ENCODE assay signal across 21 cellular contexts in the genomic region with DNA sequence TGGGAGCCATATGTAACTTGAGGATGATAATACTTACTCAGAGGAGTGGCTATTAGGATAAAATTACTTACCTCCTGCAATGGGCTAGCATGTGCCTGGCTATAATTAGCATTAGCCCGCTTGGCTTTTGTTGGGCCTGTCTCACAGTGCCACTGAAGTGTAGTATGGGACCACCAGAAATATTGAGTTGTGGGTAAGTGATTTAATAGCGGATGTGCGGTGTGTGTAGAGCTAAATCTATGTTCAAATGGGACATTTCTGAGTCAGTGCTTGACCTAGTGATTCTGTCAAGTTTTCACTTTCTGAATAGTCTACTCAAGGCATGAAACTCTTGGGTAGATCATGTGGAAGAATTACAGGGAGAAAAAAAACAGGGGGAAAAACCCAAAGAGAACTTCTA. TPM values are rescaled to one million over a fixed set of nuclear protein-coding genes. Genes with fewer than 3 reads are reported as not detected.
DNase-seq lines count a peak whose midpoint lies in the region; ATAC-seq, FAIRE-seq and TF ChIP-seq lines count a peak whose summit lies in the region.
"Had no signal": no experiment of that assay in that cellular context is flagged by ENCODE, and none has a peak within 500 bp of the region (broad histone marks: within the 10 kb centered on the region; RNA-seq: fewer than 3 reads in every experiment).

No MANE protein-coding gene starts in this region.

- H3K36me3 Mint-ChIP-seq in GM23338 (ENCODE audit: low read depth) = no peaks in the 10 kb centered on the region
- H3K36me3 Mint-ChIP-seq: CD8-positive, alpha-beta T cell; naive thymus-derived CD8-positive, alpha-beta T cell had no signal

- no peaks in the 10 kb centered on the region for H3K27me3 ChIP-seq in psoas muscle (ENCODE audit: insufficient read depth in 3 of 3, low read length in 2 of 3)
- H3K27me3 ChIP-seq in GM23338 (ENCODE audit: insufficient read depth) = no peaks in the 10 kb centered on the region

- peaks cover 12% of the 10 kb centered on the region; the same call in 2 of the 3 replicates for H3K4me1 Mint-ChIP-seq in GM23338

- H3F3A ChIP-seq in GM23338 (replicated peaks; ENCODE audit: low read depth) = no peaks in the 10 kb centered on the region

- no peaks in the 10 kb centered on the region for H3K79me2 ChIP-seq in GM23338 (replicated peaks; ENCODE audit: insufficient read depth)

- H3K27ac Mint-ChIP-seq in GM23338 = no peak overlapping the region
- H3K27ac Mint-ChIP-seq: CD8-positive, alpha-beta T cell had no signal

- no peaks in the 10 kb centered on the region for H3K27me3 Mint-ChIP-seq in GM23338 (ENCODE audit: insufficient read depth, low read depth, poor library complexity)
- H3K27me3 Mint-ChIP-seq: naive thymus-derived CD8-positive, alpha-beta T cell had no signal

- H3K4me3 ChIP-seq in GM12864 (ENCODE audit: low read depth, low read length) (no peak overlapping the region), psoas muscle (no peak overlapping the region), GM23338 (no peak overlapping the region)
- H3K4me3 ChIP-seq: lower lobe of right lung had no signal

- H3K9me3 Mint-ChIP-seq in GM23338 = no peaks in the 10 kb centered on the region
- H3K9me3 Mint-ChIP-seq: CD8-positive, alpha-beta T cell had no signal

- no peaks in the 10 kb centered on the region for H4K20me1 ChIP-seq in GM23338 (replicated peaks; ENCODE audit: insufficient read depth)

- H3K36me3 ChIP-seq in psoas muscle (ENCODE audit: insufficient read depth in 1 of 2, low read depth in 1 of 2) (no peaks in the 10 kb centered on the region), GM23338 (ENCODE audit: insufficient read depth) (no peaks in the 10 kb centered on the region)
- H3K36me3 ChIP-seq: lower lobe of right lung had no signal

- DNase-seq in GM12864 (ENCODE audit: low read depth) = peak; percentile 38
- no peak for DNase-seq in GM19239 (ENCODE audit: insufficient read length, low spot score)
- DNase-seq in psoas muscle = no peak
- no peak for DNase-seq in ecto neural progenitor cell (ENCODE audit: low spot score)
- no peak for DNase-seq in GM23338 (ENCODE audit: low spot score)
- no peak for DNase-seq in activated T-cell treated with anti-CD3 and anti-CD28 coated beads for 4 hours
- DNase-seq: CD8-positive, alpha-beta T cell; EL; foreskin melanocyte; lower lobe of right lung; naive thymus-derived CD8-positive, alpha-beta T cell; NCI-H2029; stimulated activated CD4-positive, alpha-beta T cell treated with anti-CD3 and anti-CD28 coated beads, Interleukin-15, amount 100 ng/mL, for 24 hours had no signal

- no peak for TF ChIP-seq CTCF in GM12864 (IDR thresholded peaks at IDR 0.05; ENCODE audit: low read depth, low read length, missing control alignments)
- TF ChIP-seq CTCF in psoas muscle (IDR thresholded peaks at IDR 0.05) = no peak
- no peak for TF ChIP-seq CTCF in GM23338 (conservative IDR thresholded peaks at IDR 0.05; ENCODE audit: low read depth in 2 of 2)

- no peaks in the 10 kb centered on the region for H3K9me3 ChIP-seq in psoas muscle
- H3K9me3 ChIP-seq: lower lobe of right lung had no signal

- H3K27ac ChIP-seq in psoas muscle = no peak overlapping the region
- H3K27ac ChIP-seq in GM23338 (ENCODE audit: low read depth) = no peak overlapping the region
- H3K27ac ChIP-seq: lower lobe of right lung, VCaP had no signal

- H2AFZ ChIP-seq in GM23338 = no peak overlapping the region

- 0 out of 2 replicates have a peak, but pooled peaks cover 9% of the 10 kb centered on the region for H3K9me2 ChIP-seq in GM23338 (ENCODE audit: insufficient read depth)

- intact Hi-C loops in psoas muscle (cut with DNase I) = no loop called here

- ATAC-seq in HG02610 (IDR thresholded peaks at IDR 0.05; ENCODE audit: unreplicated experiment) = peak; percentile 54
- peak; percentile 56 for ATAC-seq in HG03378 (IDR thresholded peaks at IDR 0.05; ENCODE audit: unreplicated experiment)
- no peak for ATAC-seq in psoas muscle
- no peak for ATAC-seq in GM23338
- ATAC-seq: CD8-positive, alpha-beta T cell; lower lobe of right lung; naive thymus-derived CD8-positive, alpha-beta T cell had no signal

- no peaks in the 10 kb centered on the region for H3K4me1 ChIP-seq in psoas muscle
- no peaks in the 10 kb centered on the region for H3K4me1 ChIP-seq in GM23338 (ENCODE audit: insufficient read depth)
- H3K4me1 ChIP-seq: lower lobe of right lung had no signal

- no peak overlapping the region for H3K4me3 Mint-ChIP-seq in GM23338
- H3K4me3 Mint-ChIP-seq: CD8-positive, alpha-beta T cell had no signal

- peak; percentile 75 for FAIRE-seq in GM19239 (lab: Jason Lieb, UNC)
- FAIRE-seq: RCC 7860 had no signal

- WGBS in psoas muscle, 3 donors = 90 to 93% (median 91%) methylated on average over 3 of the region's 3 CpGs

- no peak overlapping the region for H3K4me2 ChIP-seq in GM23338

TF ChIP-seq in GM23338, 12 proteins besides CTCF, POLR2A, EP300 and RAD21:
- TF ChIP-seq, protein P1, sequence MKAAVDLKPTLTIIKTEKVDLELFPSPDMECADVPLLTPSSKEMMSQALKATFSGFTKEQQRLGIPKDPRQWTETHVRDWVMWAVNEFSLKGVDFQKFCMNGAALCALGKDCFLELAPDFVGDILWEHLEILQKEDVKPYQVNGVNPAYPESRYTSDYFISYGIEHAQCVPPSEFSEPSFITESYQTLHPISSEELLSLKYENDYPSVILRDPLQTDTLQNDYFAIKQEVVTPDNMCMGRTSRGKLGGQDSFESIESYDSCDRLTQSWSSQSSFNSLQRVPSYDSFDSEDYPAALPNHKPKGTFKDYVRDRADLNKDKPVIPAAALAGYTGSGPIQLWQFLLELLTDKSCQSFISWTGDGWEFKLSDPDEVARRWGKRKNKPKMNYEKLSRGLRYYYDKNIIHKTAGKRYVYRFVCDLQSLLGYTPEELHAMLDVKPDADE (IDR thresholded peaks at IDR 0.05) = no peak
- TF ChIP-seq ZNF331 (CRISPR knock-in tag; IDR thresholded peaks at IDR 0.05; ENCODE audit: low read depth) (no peak), EZH2 (IDR thresholded peaks at IDR 0.05; ENCODE audit: low read depth, unreplicated experiment) (no peak), EZH2phosphoT487 (IDR thresholded peaks at IDR 0.05; ENCODE audit: unreplicated experiment) (no peak)

RNA-seq across cellular contexts. Expression of a gene that starts 3.5 kb away (rescaled TPM):
- total RNA-seq in psoas muscle = under 1 TPM in 1 of 4 donors, not detected in 3; 0.09 TPM
- polyA plus RNA-seq in psoas muscle (under 1 TPM in 1 of 3 donors, not detected in 2; 0.01 TPM), GM23338 (2016; fragmentation: Nextera tagmentation; extraction: Ambion mirVana) (not detected in 2 replicates)
- not detected in 2 replicates for total RNA-seq in GM23338 (2014; rRNA removed; shearing (Covaris generic))
- total RNA-seq: CD8-positive, alpha-beta T cell; chondrocyte; HT1080; naive thymus-derived CD8-positive, alpha-beta T cell; pulmonary artery endothelial cell; temporal lobe had no signal
- polyA plus RNA-seq: naive thymus-derived CD8-positive, alpha-beta T cell had no signal

Comparison
In these comparisons a context has a peak if more than half of its experiments do, and no peak if none do; other contexts are left out.
1. ATAC-seq: peak in HG02610 (single experiment) and HG03378 (single experiment); none in psoas muscle (0 of 4) and GM23338 (single experiment).